23 cellular contexts compared by ENCODE assay signal in genomic region chr1:230000439-230001184, GRCh38.
DNase-seq lines count a peak whose midpoint lies in the region; ATAC-seq and TF ChIP-seq lines count a peak whose summit lies in the region.
"Had no signal": no experiment of that assay in that cellular context is flagged by ENCODE, and none has a peak within 500 bp of the region (broad histone marks: within the 10 kb centered on the region; RNA-seq: fewer than 3 reads in every experiment).

No MANE protein-coding gene starts in this region.

- 30 to 67% methylated on average over 8 of the region's 8 CpGs for WGBS in sigmoid colon, 2 donors

- no peaks in the 10 kb centered on the region for H3K36me3 ChIP-seq in sigmoid colon
- H3K36me3 ChIP-seq: Peyer's patch had no signal

- intact Hi-C loops in left colon (cut with DNase I, micrococcal nuclease) (no loop called here), sigmoid colon (cut with DNase I) (no loop called here), CD14-positive monocyte (cut with micrococcal nuclease) (loop anchor here (10.0 kb wide), 1 partner anchor 64 kb away; the partner anchor contains the start of gene GALNT2 (in 2 of the 2))

- H3K4me3 ChIP-seq in sigmoid colon: no peak overlapping the region
- H3K4me3 ChIP-seq: Peyer's patch, SK-N-MC had no signal

- peaks cover 0 to 31% (median 5%) of the 10 kb centered on the region in 4 donors for H3K4me1 ChIP-seq in sigmoid colon
- H3K4me1 ChIP-seq: Peyer's patch had no signal

- H3K27ac Mint-ChIP-seq in stimulated activated effector memory CD8-positive, alpha-beta T cell treated with anti-CD3 and anti-CD28 coated beads, Interleukin-12 subunit alpha, Interleukin-12 subunit beta, amount 100 ng/mL, for 72 hours: no peak overlapping the region
- H3K27ac Mint-ChIP-seq in CD14-positive monocyte: no peak overlapping the region
- H3K27ac Mint-ChIP-seq: B cell; CD8-positive, alpha-beta memory T cell had no signal

- H3K4me3 Mint-ChIP-seq in stimulated activated effector memory CD8-positive, alpha-beta T cell treated with anti-CD3 and anti-CD28 coated beads, Interleukin-12 subunit alpha, Interleukin-12 subunit beta, amount 100 ng/mL, for 72 hours: no peak overlapping the region
- no peak overlapping the region for H3K4me3 Mint-ChIP-seq in CD14-positive monocyte
- H3K4me3 Mint-ChIP-seq: B cell; CD8-positive, alpha-beta memory T cell had no signal

- H3K9me3 ChIP-seq in sigmoid colon: no peaks in the 10 kb centered on the region
- H3K9me3 ChIP-seq: Peyer's patch had no signal

- ATAC-seq in left colon: peak; percentile 92
- no peak for ATAC-seq in stimulated activated effector memory CD8-positive, alpha-beta T cell treated with anti-CD3 and anti-CD28 coated beads, Interleukin-12 subunit alpha, Interleukin-12 subunit beta, amount 100 ng/mL, for 72 hours
- ATAC-seq in HG02870 (IDR thresholded peaks at IDR 0.05; ENCODE audit: unreplicated experiment): no peak

- DNase-seq in NCI-H82 (lab: John Stamatoyannopoulos, UW) (peak; percentile 10), NCI-H82 treated with DMSO at 0.1 percent for 48 hours (lab: John Stamatoyannopoulos, UW; ENCODE audit: unreplicated experiment) (no peak), left colon (no peak), sigmoid colon (peak; percentile 85), CD14-positive monocyte (ENCODE audit: low spot score) (no peak)
- DNase-seq in stimulated activated effector memory CD8-positive, alpha-beta T cell treated with anti-CD3 and anti-CD28 coated beads, Interleukin-12 subunit alpha, Interleukin-12 subunit beta, amount 100 ng/mL, for 72 hours (ENCODE audit: low spot score in 2 of 2): no peak
- DNase-seq: CD8-positive, alpha-beta memory T cell; DND-41; Kasumi-1; NCI-H1092 treated with DMSO at 0.1 percent for 48 hours; NCI-H1436; NCI-H187 treated with DMSO at 0.1 percent for 48 hours; NCI-H2107; NCI-H446; NCI-H524 treated with DMSO at 0.1 percent for 48 hours; NCI-H774; Peyer's patch; SIG-M5 had no signal

- H3K27me3 ChIP-seq in sigmoid colon: no peaks in the 10 kb centered on the region
- H3K27me3 ChIP-seq: Peyer's patch had no signal

- TF ChIP-seq CTCF in sigmoid colon (IDR thresholded peaks at IDR 0.05): no peak
- no peak for TF ChIP-seq CTCF in CD14-positive monocyte (IDR thresholded peaks at IDR 0.05)

- H3K4me1 Mint-ChIP-seq in stimulated activated effector memory CD8-positive, alpha-beta T cell treated with anti-CD3 and anti-CD28 coated beads, Interleukin-12 subunit alpha, Interleukin-12 subunit beta, amount 100 ng/mL, for 72 hours: no peaks in the 10 kb centered on the region
- H3K4me1 Mint-ChIP-seq in CD14-positive monocyte: peaks cover 51% of the 10 kb centered on the region
- H3K4me1 Mint-ChIP-seq: B cell; CD8-positive, alpha-beta memory T cell had no signal

- no peak for TF ChIP-seq POLR2A in sigmoid colon (IDR thresholded peaks at IDR 0.05)

- no peak for TF ChIP-seq EP300 in sigmoid colon (IDR thresholded peaks at IDR 0.05)

- peak overlapping the region in 3 of 4 donors; percentile 27 to 59 (median 47) for H3K27ac ChIP-seq in sigmoid colon
- H3K27ac ChIP-seq: 22Rv1, C4-2B, SK-N-MC had no signal

- H3K27me3 Mint-ChIP-seq in CD14-positive monocyte (ENCODE audit: low read depth in 3 of 3): peaks cover 0 to 2% (median 0%) of the 10 kb centered on the region in 3 donors

- no peaks in the 10 kb centered on the region for H3K36me3 Mint-ChIP-seq in stimulated activated effector memory CD8-positive, alpha-beta T cell treated with anti-CD3 and anti-CD28 coated beads, Interleukin-12 subunit alpha, Interleukin-12 subunit beta, amount 100 ng/mL, for 72 hours
- H3K36me3 Mint-ChIP-seq in CD14-positive monocyte: peaks cover 0 to 2% of the 10 kb centered on the region in 2 donors
- H3K36me3 Mint-ChIP-seq: CD8-positive, alpha-beta memory T cell had no signal

- H3K9me3 Mint-ChIP-seq in stimulated activated effector memory CD8-positive, alpha-beta T cell treated with anti-CD3 and anti-CD28 coated beads, Interleukin-12 subunit alpha, Interleukin-12 subunit beta, amount 100 ng/mL, for 72 hours: no peaks in the 10 kb centered on the region
- peaks cover 0 to 4% (median 2%) of the 10 kb centered on the region in 7 donors for H3K9me3 Mint-ChIP-seq in CD14-positive monocyte
- H3K9me3 Mint-ChIP-seq: CD8-positive, alpha-beta memory T cell had no signal

Comparison
In these comparisons a context has a peak if more than half of its experiments do, and no peak if none do; other contexts are left out.
1. DNase-seq: peak in NCI-H82 (single experiment) and sigmoid colon (single experiment); none in NCI-H82 treated with DMSO at 0.1 percent for 48 hours (single experiment), left colon (0 of 2), stimulated activated effector memory CD8-positive, alpha-beta T cell treated with anti-CD3 and anti-CD28 coated beads, Interleukin-12 subunit alpha, Interleukin-12 subunit beta, amount 100 ng/mL, for 72 hours (0 of 2) and CD14-positive monocyte (single experiment).
2. intact Hi-C loops: an anchor here in CD14-positive monocyte (10.0 kb wide); none called in left colon and sigmoid colon.